In genomic region chr4:103996059-103996458, GRCh38 we compare ENCODE assay signal across 10 cellular contexts.
DNase-seq lines count a peak whose midpoint lies in the region; ATAC-seq and TF ChIP-seq lines count a peak whose summit lies in the region.
"Had no signal": no experiment of that assay in that cellular context is flagged by ENCODE, and none has a peak within 500 bp of the region (broad histone marks: within the 10 kb centered on the region; RNA-seq: fewer than 3 reads in every experiment).

No MANE protein-coding gene starts in this region.

- ATAC-seq in WTC11 (peak; percentile 62), HG03469 (IDR thresholded peaks at IDR 0.05; ENCODE audit: unreplicated experiment) (no peak)
- ATAC-seq: activated CD8-positive, alpha-beta T cell treated with anti-CD3 and anti-CD28 coated beads, Interleukin-2, amount 10 ng/mL, durations not matched to agents 7 days and 5 days had no signal

- DNase-seq in Calu3 (no peak), LoVo (ENCODE audit: low spot score) (peak; percentile 6), WTC11 (ENCODE audit: low spot score) (no peak), kidney epithelial cell (ENCODE audit: low read depth) (no peak), T-helper 2 cell (no peak), osteoblast (ENCODE audit: insufficient read length, low spot score, missing footprints) (no peak), NOMO-1 (lab: John Stamatoyannopoulos, UW; ENCODE audit: unreplicated experiment in 2 of 2) (no peak)
- DNase-seq: activated CD8-positive, alpha-beta T cell treated with anti-CD3 and anti-CD28 coated beads, Interleukin-2, amount 10 ng/mL, durations not matched to agents 7 days and 5 days had no signal

- H3K4me2 ChIP-seq in osteoblast (ENCODE audit: insufficient read depth, low read length) = no peak overlapping the region

- peaks cover 3% of the 10 kb centered on the region for H3K9me3 Mint-ChIP-seq in Calu3 (ENCODE audit: low read depth, unreplicated experiment)
- peaks cover 27% of the 10 kb centered on the region for H3K9me3 Mint-ChIP-seq in WTC11

- H3K27ac ChIP-seq in osteoblast (ENCODE audit: low read depth, low read length) = no peak overlapping the region
- H3K27ac ChIP-seq: parathyroid adenoma had no signal

- H3K4me3 Mint-ChIP-seq in Calu3 (ENCODE audit: low read depth, unreplicated experiment) (peak overlapping the region; percentile 30), WTC11 (no peak overlapping the region)
- H3K4me3 Mint-ChIP-seq: activated CD8-positive, alpha-beta T cell treated with anti-CD3 and anti-CD28 coated beads, Interleukin-2, amount 10 ng/mL, durations not matched to agents 7 days and 5 days had no signal

- no peaks in the 10 kb centered on the region for H3K4me1 ChIP-seq in osteoblast (ENCODE audit: insufficient read depth, low read length)
- H3K4me1 ChIP-seq: parathyroid adenoma had no signal

- H3K27me3 ChIP-seq in kidney epithelial cell (ENCODE audit: control insufficient read depth, insufficient read depth, low read length) (no peaks in the 10 kb centered on the region), osteoblast (ENCODE audit: insufficient read depth, low read length) (no peaks in the 10 kb centered on the region)

- H4K20me1 ChIP-seq in osteoblast (ENCODE audit: insufficient read depth, low read length) = no peaks in the 10 kb centered on the region

- H2AFZ ChIP-seq in osteoblast (ENCODE audit: low read length) = no peak overlapping the region
- H2AFZ ChIP-seq: parathyroid adenoma had no signal

- CTCF ChIA-PET in Calu3 (lab: Charles Lee) = interaction anchor here (0.7 to 1.2 kb wide), 2 partner anchors 110 to 1477 kb away, joined by 3 to 7 read pairs; no protein-coding TSS in a partner anchor
- CTCF ChIA-PET in WTC11 (lab: Charles Lee) = interaction anchor here (0.7 to 1.2 kb wide), 3 partner anchors 69 to 180 kb away, joined by 3 to 4 read pairs (median 4); no protein-coding TSS in a partner anchor

- H3K36me3 ChIP-seq in kidney epithelial cell (ENCODE audit: control insufficient read depth, insufficient read depth, low read length) (no peaks in the 10 kb centered on the region), osteoblast (ENCODE audit: insufficient read depth, low read length) (no peaks in the 10 kb centered on the region)

- intact Hi-C loops in Calu3 (cut with micrococcal nuclease; ENCODE audit: unreplicated experiment) = loop anchor here (5.0 to 10.0 kb wide), 2 partner anchors 866 to 1479 kb away; partner anchors contain the start of gene PPA2

- H3K27ac Mint-ChIP-seq in Calu3 (ENCODE audit: unreplicated experiment) (peak overlapping the region; percentile 64), WTC11 (peak overlapping the region; percentile 91)
- H3K27ac Mint-ChIP-seq: activated CD8-positive, alpha-beta T cell treated with anti-CD3 and anti-CD28 coated beads, Interleukin-2, amount 10 ng/mL, durations not matched to agents 7 days and 5 days had no signal

- H3K27me3 Mint-ChIP-seq in Calu3 (ENCODE audit: unreplicated experiment) (no peaks in the 10 kb centered on the region), WTC11 (ENCODE audit: low read depth) (no peaks in the 10 kb centered on the region)

- H3K4me3 ChIP-seq in kidney epithelial cell (ENCODE audit: low read depth, low read length) = no peak overlapping the region
- no peak overlapping the region for H3K4me3 ChIP-seq in osteoblast (ENCODE audit: insufficient read depth, low read length)

- H3K36me3 Mint-ChIP-seq in Calu3 (ENCODE audit: insufficient read depth, unreplicated experiment) = no peaks in the 10 kb centered on the region
- peaks cover 22% of the 10 kb centered on the region for H3K36me3 Mint-ChIP-seq in WTC11

- no peaks in the 10 kb centered on the region for H3K9me3 ChIP-seq in osteoblast (ENCODE audit: low read depth, low read length)

- H3K79me2 ChIP-seq in osteoblast (ENCODE audit: insufficient read depth, low read length) = no peaks in the 10 kb centered on the region
- H3K79me2 ChIP-seq: parathyroid adenoma had no signal

- no TSS peak for BruUV-seq in Calu3 (replicated peaks; lab: Mats Ljungman, UMichigan)

- no peak for TF ChIP-seq CTCF in Calu3 (IDR thresholded peaks at IDR 0.05; ENCODE audit: unreplicated experiment)
- no peak for TF ChIP-seq CTCF in WTC11 (IDR thresholded peaks at IDR 0.05)
- peak; percentile 26 for TF ChIP-seq CTCF in kidney epithelial cell (IDR thresholded peaks at IDR 0.05; ENCODE audit: insufficient read depth, low read length, poor library complexity, severe bottlenecking)
- TF ChIP-seq CTCF in osteoblast (IDR thresholded peaks at IDR 0.05; ENCODE audit: extremely low read depth, low read depth, low read length) = no peak

- POLR2A ChIA-PET in WTC11 (lab: Charles Lee) = interaction anchor here (0.7 kb wide), 1 partner anchor 84 kb away, joined by 3 read pairs; no protein-coding TSS in a partner anchor

- H3K4me1 Mint-ChIP-seq in Calu3 (ENCODE audit: low read depth, unreplicated experiment) = no peaks in the 10 kb centered on the region
- H3K4me1 Mint-ChIP-seq in WTC11 = peaks cover 20% of the 10 kb centered on the region

TF ChIP-seq in WTC11, 78 proteins besides CTCF, POLR2A, EP300 and RAD21 (continues in another document):
- TF ChIP-seq CDX4 (CRISPR knock-in tag; IDR thresholded peaks at IDR 0.05; ENCODE audit: borderline replicate concordance) = no peak
- TF ChIP-seq CBFB (CRISPR knock-in tag; IDR thresholded peaks at IDR 0.05; ENCODE audit: low read depth) = no peak
- TF ChIP-seq SMAD3 (CRISPR knock-in tag; IDR thresholded peaks at IDR 0.05; ENCODE audit: borderline replicate concordance) = no peak
- no peak for TF ChIP-seq HMGXB4 (CRISPR knock-in tag; IDR thresholded peaks at IDR 0.05)
- no peak for TF ChIP-seq ZNF281 (CRISPR knock-in tag; IDR thresholded peaks at IDR 0.05)
- no peak for TF ChIP-seq RELA (CRISPR knock-in tag; IDR thresholded peaks at IDR 0.05; ENCODE audit: borderline replicate concordance)
- TF ChIP-seq ZNF219 (CRISPR knock-in tag; IDR thresholded peaks at IDR 0.05; ENCODE audit: borderline replicate concordance) = no peak
- no peak for TF ChIP-seq ZNF423 (CRISPR knock-in tag; IDR thresholded peaks at IDR 0.05)
- no peak for TF ChIP-seq IRF1 (CRISPR knock-in tag; IDR thresholded peaks at IDR 0.05)
- no peak for TF ChIP-seq USF1 (CRISPR knock-in tag; IDR thresholded peaks at IDR 0.05)
- TF ChIP-seq TP53 (CRISPR knock-in tag; IDR thresholded peaks at IDR 0.05) = no peak
